ENCODE assay signal across 17 cellular contexts in genomic region chr10:21212912-21213311, GRCh38.
DNase-seq lines count a peak whose midpoint lies in the region; ATAC-seq and TF ChIP-seq lines count a peak whose summit lies in the region.
"Had no signal": no experiment of that assay in that cellular context is flagged by ENCODE, and none has a peak within 500 bp of the region (broad histone marks: within the 10 kb centered on the region; RNA-seq: fewer than 3 reads in every experiment).

No MANE protein-coding gene starts in this region.

- H3K9me3 ChIP-seq in SK-N-SH (no peaks in the 10 kb centered on the region), mesenchymal stem cell (ENCODE audit: control insufficient read depth, low read length) (peaks cover under 1% of the 10 kb centered on the region), neutrophil (no peaks in the 10 kb centered on the region), vagina (no peaks in the 10 kb centered on the region), neuronal stem cell (replicated peaks in 1 of 2; ENCODE audit: control insufficient read depth in 2 of 2, insufficient read depth in 1 of 2, low read depth in 1 of 2, low read length in 2 of 2) (peaks cover 5 to 7% of the 10 kb centered on the region in 2 donors)
- no peaks in the 10 kb centered on the region for H3K9me3 ChIP-seq in CD4-positive, alpha-beta memory T cell (ENCODE audit: control insufficient read depth in 1 of 2, low read length in 2 of 2)

- H3K79me1 ChIP-seq in mesenchymal stem cell (replicated peaks; ENCODE audit: low read length, poor library complexity, severe bottlenecking) (no peaks in the 10 kb centered on the region), neuronal stem cell (ENCODE audit: low read depth, low read length) (no peaks in the 10 kb centered on the region)

- no peaks in the 10 kb centered on the region for H4K20me1 ChIP-seq in SK-N-SH (ENCODE audit: insufficient read depth)

- no peak overlapping the region for H4K8ac ChIP-seq in mesenchymal stem cell (ENCODE audit: low read length)
- H4K8ac ChIP-seq in neuronal stem cell (ENCODE audit: low read depth, low read length) = no peak overlapping the region

- H3K4me3 ChIP-seq in SK-N-SH (ENCODE audit: low read depth in 2 of 2, low read length in 1 of 2) (no peak overlapping the region), mesenchymal stem cell (ENCODE audit: insufficient read depth in 1 of 2, low read depth in 1 of 2, low read length in 2 of 2) (no peak overlapping the region), neutrophil (ENCODE audit: low read depth in 1 of 2, low read length in 1 of 2) (peak overlapping the region; percentile 26 to 43), vagina (no peak overlapping the region), neuronal stem cell (ENCODE audit: low read length in 2 of 2) (no peak overlapping the region)
- H3K4me3 ChIP-seq in CD4-positive, alpha-beta memory T cell (ENCODE audit: low read length in 2 of 2) = no peak overlapping the region
- H3K4me3 ChIP-seq: A549, HAP-1 had no signal

- no peaks in the 10 kb centered on the region for H3F3A ChIP-seq in SK-N-SH (replicated peaks; ENCODE audit: insufficient read depth)

- H2AK5ac ChIP-seq in mesenchymal stem cell (ENCODE audit: low read length, severe bottlenecking) (no peak overlapping the region), neuronal stem cell (ENCODE audit: low read depth, low read length) (no peak overlapping the region)

- no peaks in the 10 kb centered on the region for H3K9me2 ChIP-seq in SK-N-SH

- no peak for ATAC-seq in SK-N-SH treated with all-trans-retinoic acid at 6 μM for 48 hours
- ATAC-seq: A549, HepG2 had no signal

- intact Hi-C loops in CD4-positive, alpha-beta memory T cell (cut with micrococcal nuclease) = no loop called here
- intact Hi-C loops in vagina (cut with DNase I) = no loop called here

- H3K9ac ChIP-seq in SK-N-SH (no peak overlapping the region), mesenchymal stem cell (ENCODE audit: low read length) (no peak overlapping the region), neuronal stem cell (ENCODE audit: low read depth, low read length, poor library complexity) (no peak overlapping the region)

- H3K4me1 Mint-ChIP-seq in CD4-positive, alpha-beta memory T cell = no peaks in the 10 kb centered on the region
- H3K4me1 Mint-ChIP-seq: IgD-negative memory B cell had no signal

- H3K27ac Mint-ChIP-seq in CD4-positive, alpha-beta memory T cell = no peak overlapping the region
- H3K27ac Mint-ChIP-seq: CD4-positive, alpha-beta T cell; IgD-negative memory B cell had no signal

- peak; percentile 16 for DNase-seq in SK-N-SH
- DNase-seq in mesenchymal stem cell = no peak
- DNase-seq in activated CD8-positive, alpha-beta memory T cell treated with anti-CD3 and anti-CD28 coated beads for 24 hours = no peak
- DNase-seq in CD4-positive, alpha-beta memory T cell = no peak
- DNase-seq in vagina (ENCODE audit: extremely low spot score in 2 of 2) = no peak
- DNase-seq in neuronal stem cell (ENCODE audit: low spot score) = no peak
- DNase-seq: AML-193; CD4-positive, alpha-beta T cell; DMS79 treated with DMSO at 0.1 percent for 48 hours had no signal

- peaks cover 1 to 3% of the 10 kb centered on the region in 2 donors for H3K27me3 Mint-ChIP-seq in CD4-positive, alpha-beta memory T cell
- H3K27me3 Mint-ChIP-seq: IgD-negative memory B cell had no signal

- H3K36me3 Mint-ChIP-seq in CD4-positive, alpha-beta memory T cell = no peaks in the 10 kb centered on the region
- H3K36me3 Mint-ChIP-seq: IgD-negative memory B cell had no signal

- H3K27me3 ChIP-seq in SK-N-SH (ENCODE audit: insufficient read depth) (no peaks in the 10 kb centered on the region), mesenchymal stem cell (ENCODE audit: control insufficient read depth in 1 of 2, insufficient read depth in 1 of 2, low read length in 2 of 2) (no peaks in the 10 kb centered on the region), neutrophil (no peaks in the 10 kb centered on the region), vagina (no peaks in the 10 kb centered on the region), neuronal stem cell (ENCODE audit: control insufficient read depth in 3 of 3, insufficient read depth in 3 of 3, low read depth in 1 of 3, low read length in 3 of 3) (no peaks in the 10 kb centered on the region)
- no peaks in the 10 kb centered on the region for H3K27me3 ChIP-seq in CD4-positive, alpha-beta memory T cell (ENCODE audit: insufficient read depth, low read length)

- no peak overlapping the region for H2BK120ac ChIP-seq in mesenchymal stem cell (ENCODE audit: low read depth, low read length)
- H2BK120ac ChIP-seq in neuronal stem cell (ENCODE audit: low read depth, low read length) = no peak overlapping the region

- TF ChIP-seq POLR2A in vagina (IDR thresholded peaks at IDR 0.05) = no peak

- no peak overlapping the region for H3K4me2 ChIP-seq in SK-N-SH
- H3K4me2 ChIP-seq in mesenchymal stem cell (ENCODE audit: low read length, poor library complexity, severe bottlenecking) = peak overlapping the region; percentile 37
- H3K4me2 ChIP-seq in neuronal stem cell (ENCODE audit: insufficient read depth, low read length, poor library complexity, severe bottlenecking) = no peak overlapping the region
- H3K4me2 ChIP-seq: A549 had no signal

- TF ChIP-seq EP300 in SK-N-SH (IDR thresholded peaks at IDR 0.05; ENCODE audit: borderline replicate concordance in 1 of 2, low read depth in 1 of 2, low read length in 1 of 2) = no peak

- POLR2A ChIA-PET in SK-N-SH (lab: Yijun Ruan, JAX) = no interaction called here
- POLR2A ChIA-PET in CD4-positive, alpha-beta memory T cell (lab: Charles Lee; ENCODE audit: partially characterized antibody) = no interaction called here

- H3K9me3 Mint-ChIP-seq in CD4-positive, alpha-beta memory T cell = peaks cover 1 to 10% (median 3%) of the 10 kb centered on the region in 8 donors
- H3K9me3 Mint-ChIP-seq: CD4-positive, alpha-beta T cell had no signal

- H2BK12ac ChIP-seq in mesenchymal stem cell (ENCODE audit: low read length in 2 of 2) (no peak overlapping the region), neuronal stem cell (ENCODE audit: low read length) (no peak overlapping the region)

- no peak overlapping the region for H2BK15ac ChIP-seq in mesenchymal stem cell (ENCODE audit: low read depth, poor library complexity, severe bottlenecking)
- no peak overlapping the region for H2BK15ac ChIP-seq in neuronal stem cell (ENCODE audit: low read length)

- TF ChIP-seq RAD21 in SK-N-SH (IDR thresholded peaks at IDR 0.05; ENCODE audit: low read length) = no peak

- WGBS in SK-N-SH (ENCODE audit: low lambda C conversion rate) = 39% methylated on average over 5 of the region's 5 CpGs
- 92% methylated on average over 4 of the region's 5 CpGs for WGBS in mesenchymal stem cell
- no CpG with 5 or more reads among the region's 5 CpGs for WGBS in neuronal stem cell (ENCODE audit: extremely low coverage in 2 of 2, insufficient read length in 2 of 2, insufficient replicate concordance in 1 of 2), 2 donors

- H3K4me1 ChIP-seq in SK-N-SH (ENCODE audit: control insufficient read depth in 1 of 2, insufficient read depth in 2 of 2, low read depth in 1 of 2, low read length in 1 of 2) (peaks cover 0 to 13% of the 10 kb centered on the region in 2 experiments; a peak in 1 of 4 replicates), mesenchymal stem cell (ENCODE audit: control insufficient read depth, insufficient read depth, low read depth, low read length) (no peaks in the 10 kb centered on the region), neutrophil (ENCODE audit: control insufficient read depth in 1 of 2, insufficient read depth in 1 of 2, low read depth in 1 of 2, low read length in 1 of 2) (peaks cover 52 to 60% of the 10 kb centered on the region in 2 experiments), vagina (no peaks in the 10 kb centered on the region), neuronal stem cell (ENCODE audit: control insufficient read depth in 2 of 2, insufficient read depth in 1 of 2, low read depth in 1 of 2, low read length in 2 of 2) (peaks cover 0 to 4% of the 10 kb centered on the region in 2 donors)
- no peaks in the 10 kb centered on the region for H3K4me1 ChIP-seq in CD4-positive, alpha-beta memory T cell (ENCODE audit: insufficient read depth, low read length)
- H3K4me1 ChIP-seq: HAP-1 had no signal

- H3K23ac ChIP-seq in mesenchymal stem cell (ENCODE audit: low read length in 2 of 2) = no peak overlapping the region
- no peak overlapping the region for H3K23ac ChIP-seq in neuronal stem cell (ENCODE audit: low read depth, low read length, poor library complexity)

- H3K27ac ChIP-seq in SK-N-SH (ENCODE audit: low read depth in 2 of 2, low read length in 1 of 2) (peak overlapping the region in 1 of 2 experiments; percentile 80; a peak in 2 of 4 replicates), mesenchymal stem cell (ENCODE audit: low read length, poor library complexity, severe bottlenecking) (no peak overlapping the region), neutrophil (peak overlapping the region; percentile 78), vagina (no peak overlapping the region), neuronal stem cell (replicated peaks; ENCODE audit: low read length) (no peak overlapping the region)
- no peak overlapping the region for H3K27ac ChIP-seq in CD4-positive, alpha-beta memory T cell (ENCODE audit: low read depth, low read length)
- H3K27ac ChIP-seq: 22Rv1, A549, C4-2B had no signal

- no peak overlapping the region for H3K4me3 Mint-ChIP-seq in CD4-positive, alpha-beta memory T cell
- H3K4me3 Mint-ChIP-seq: CD4-positive, alpha-beta T cell; IgD-negative memory B cell had no signal

- H3K36me3 ChIP-seq in SK-N-SH (replicated peaks in 1 of 2; ENCODE audit: control insufficient read depth in 1 of 2, insufficient read depth in 2 of 2, low read length in 1 of 2) (no peaks in the 10 kb centered on the region), mesenchymal stem cell (ENCODE audit: control insufficient read depth in 1 of 2, insufficient read depth in 2 of 2, low read depth in 1 of 2, low read length in 2 of 2) (no peaks in the 10 kb centered on the region), neutrophil (no peaks in the 10 kb centered on the region), vagina (no peaks in the 10 kb centered on the region), neuronal stem cell (replicated peaks in 1 of 2; ENCODE audit: control insufficient read depth in 2 of 2, insufficient read depth in 2 of 2, low read length in 2 of 2) (no peaks in the 10 kb centered on the region)
- H3K36me3 ChIP-seq in CD4-positive, alpha-beta memory T cell (ENCODE audit: insufficient read depth, low read length) = no peaks in the 10 kb centered on the region
- H3K36me3 ChIP-seq: HAP-1 had no signal

- H3K4ac ChIP-seq in mesenchymal stem cell (ENCODE audit: low read depth in 1 of 2, low read length in 2 of 2) (no peak overlapping the region), neuronal stem cell (ENCODE audit: low read length) (no peak overlapping the region)

- H4K91ac ChIP-seq in mesenchymal stem cell (ENCODE audit: low read length) (no peak overlapping the region), neuronal stem cell (ENCODE audit: low read depth, low read length, poor library complexity) (no peak overlapping the region)

- H2BK5ac ChIP-seq in mesenchymal stem cell (ENCODE audit: low read depth, low read length, poor library complexity, severe bottlenecking) (no peak overlapping the region), neuronal stem cell (ENCODE audit: low read length) (no peak overlapping the region)

- H3K14ac ChIP-seq in mesenchymal stem cell (ENCODE audit: low read length in 2 of 2) (no peak overlapping the region), neuronal stem cell (ENCODE audit: low read length) (no peak overlapping the region)

- CTCF ChIA-PET in SK-N-SH (lab: Yijun Ruan, JAX) = interaction anchor here (0.8 to 1.8 kb wide), 4 partner anchors 11 to 133 kb away, joined by 3 to 8 read pairs (median 3); no protein-coding TSS in a partner anchor
- CTCF ChIA-PET in CD4-positive, alpha-beta memory T cell (lab: Charles Lee; ENCODE audit: partially characterized antibody) = no interaction called here

- no peaks in the 10 kb centered on the region for H3K79me2 ChIP-seq in SK-N-SH (ENCODE audit: insufficient read depth)

- H2AFZ ChIP-seq in SK-N-SH (ENCODE audit: low read depth) (no peak overlapping the region), mesenchymal stem cell (ENCODE audit: low read depth, low read length) (no peak overlapping the region), neuronal stem cell (ENCODE audit: low read length) (no peak overlapping the region)

- TF ChIP-seq CTCF in SK-N-SH (IDR thresholded peaks at IDR 0.05) (no peak), neutrophil (IDR thresholded peaks at IDR 0.05) (no peak), vagina (IDR thresholded peaks at IDR 0.05) (no peak)

- H3K18ac ChIP-seq in mesenchymal stem cell (ENCODE audit: low read depth in 1 of 2, low read length in 2 of 2) (no peak overlapping the region), neuronal stem cell (ENCODE audit: low read length) (no peak overlapping the region)

Comparison
In these comparisons a context has a peak if more than half of its experiments do, and no peak if none do; other contexts are left out.
1. H3K4me3 ChIP-seq: peak in neutrophil (2 of 2); none in SK-N-SH (0 of 2), mesenchymal stem cell (0 of 2), CD4-positive, alpha-beta memory T cell (0 of 2), vagina (0 of 2) and neuronal stem cell (0 of 2).